ENCODE assay signal across 14 cellular contexts in the genomic region with DNA sequence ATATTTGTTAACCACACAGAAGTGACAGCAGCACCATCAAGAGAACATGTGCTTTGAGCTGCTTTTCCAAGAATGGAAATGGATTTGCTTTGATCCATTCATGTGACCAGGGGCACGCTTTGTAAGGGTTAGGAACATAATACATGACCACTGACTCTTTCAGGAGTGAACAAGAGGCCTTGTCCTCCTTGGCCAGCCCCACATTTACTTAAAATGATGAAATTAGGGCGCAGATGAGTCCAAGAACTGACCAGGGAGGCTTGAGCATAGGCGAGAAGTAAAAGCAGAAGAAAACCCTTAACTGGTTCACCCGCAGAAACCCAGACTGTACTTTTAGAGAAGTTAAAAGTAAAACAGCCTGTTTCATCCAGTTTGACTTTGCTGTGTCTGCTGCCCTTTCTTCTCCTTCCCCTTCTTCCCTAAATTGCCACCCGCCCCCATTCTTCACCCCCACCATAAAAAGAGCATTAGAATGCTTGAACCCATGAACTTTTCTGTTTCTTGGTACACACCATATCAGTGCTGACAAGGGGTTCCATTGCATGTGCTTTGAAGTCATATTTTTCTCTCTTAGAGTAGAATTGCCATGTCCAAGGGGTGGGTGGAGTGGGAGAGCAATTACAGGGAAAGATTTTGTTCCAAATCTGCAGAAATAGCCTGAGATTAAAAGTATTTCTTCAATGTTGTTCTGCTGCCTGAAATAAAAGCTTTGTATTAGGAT. TPM values are rescaled to one million over a fixed set of nuclear protein-coding genes. Genes with fewer than 3 reads are reported as not detected.
DNase-seq lines count a peak whose midpoint lies in the region; ATAC-seq and FAIRE-seq lines count a peak whose summit lies in the region.
"Had no signal": no experiment of that assay in that cellular context is flagged by ENCODE, and none has a peak within 500 bp of the region (broad histone marks: within the 10 kb centered on the region; RNA-seq: fewer than 3 reads in every experiment).

No MANE protein-coding gene starts in this region.

- in situ Hi-C loops in KBM-7 (cut with MboI; ENCODE audit: low pct_unique_long_range_greater_than_20kb, low sequenced_read_pairs): no loop called here

- peak; percentile 77 for DNase-seq in KBM-7
- DNase-seq in SKM-1 (lab: John Stamatoyannopoulos, UW; ENCODE audit: unreplicated experiment): peak; percentile 92
- no peak for DNase-seq in EL
- no peak for DNase-seq in activated T-cell treated with anti-CD3 and anti-CD28 coated beads, Interleukin-2, amount 50 U/mL, for 48 hours
- DNase-seq in HTR-8/SVneo (ENCODE audit: insufficient read length, low spot score): no peak
- DNase-seq: activated CD4-positive, alpha-beta T cell treated with anti-CD3 and anti-CD28 coated beads, Interleukin-2, amount 10 ng/mL, durations not matched to agents 24 days and 14 days; effector CD4-positive, alpha-beta T cell; GM23248; stimulated activated CD4-positive, alpha-beta T cell treated with anti-CD3 and anti-CD28 coated beads, Interleukin-4, amount 100 ng/mL, for 4 hours had no signal

- no peak for ATAC-seq in GM19452 (IDR thresholded peaks at IDR 0.05; ENCODE audit: unreplicated experiment)
- ATAC-seq: stimulated activated memory B cell treated with anti-CD40 and anti-IgM and Interleukin-4, amounts not matched to agents 10 μg/mL and 1 μg/mL and 100 μg/mL, for 72 hours had no signal

- WGBS in thymus: 51% methylated on average over 5 of the region's 5 CpGs

- no peaks in the 10 kb centered on the region for H3K36me3 ChIP-seq in thymus (ENCODE audit: control insufficient read depth, insufficient read depth)

- peaks cover 9% of the 10 kb centered on the region for H3K4me1 ChIP-seq in thymus (ENCODE audit: control insufficient read depth, insufficient read depth, low read length)

- H3K9me3 ChIP-seq in thymus (ENCODE audit: control insufficient read depth): no peaks in the 10 kb centered on the region

- H3K27me3 ChIP-seq in layer of hippocampus (ENCODE audit: control insufficient read depth, insufficient read depth, low read length) (no peaks in the 10 kb centered on the region), thymus (ENCODE audit: control insufficient read depth, insufficient read depth) (no peaks in the 10 kb centered on the region)

- FAIRE-seq in HTR-8/SVneo (lab: Jason Lieb, UNC): no peak
- FAIRE-seq: GM18507 had no signal

- H3K27ac ChIP-seq in layer of hippocampus (ENCODE audit: low read depth, low read length) (peak overlapping the region; percentile 19), thymus (ENCODE audit: low read depth) (peak overlapping the region; percentile 19)
- H3K27ac ChIP-seq: GM23248 had no signal

- H3K4me3 ChIP-seq in thymus (ENCODE audit: low read length): no peak overlapping the region
- H3K4me3 ChIP-seq: GM23248 had no signal

RNA-seq across cellular contexts. Expression of gene GLUL, which starts 2.6 kb away (rescaled TPM):
- polyA plus RNA-seq in thymus: 1,039 TPM

RNA-seq across cellular contexts. Expression of gene TEDDM1, which starts 6.3 kb away (rescaled TPM):
- polyA plus RNA-seq in thymus: 0.02 TPM
- polyA plus RNA-seq: GM23248 had no signal

RNA-seq across cellular contexts. Expression of gene RGSL1, which starts 55.7 kb away (rescaled TPM):
- polyA plus RNA-seq in thymus: 0.02 TPM
- polyA plus RNA-seq: GM23248 had no signal

Comparison
In these comparisons a context has a peak if more than half of its experiments do, and no peak if none do; other contexts are left out.
1. DNase-seq: peak in KBM-7 (single experiment) and SKM-1 (single experiment); none in EL (single experiment), activated T-cell treated with anti-CD3 and anti-CD28 coated beads, Interleukin-2, amount 50 U/mL, for 48 hours (0 of 2) and HTR-8/SVneo (single experiment).